Comparison of ENCODE assay signal across 14 cellular contexts in the genomic region with DNA sequence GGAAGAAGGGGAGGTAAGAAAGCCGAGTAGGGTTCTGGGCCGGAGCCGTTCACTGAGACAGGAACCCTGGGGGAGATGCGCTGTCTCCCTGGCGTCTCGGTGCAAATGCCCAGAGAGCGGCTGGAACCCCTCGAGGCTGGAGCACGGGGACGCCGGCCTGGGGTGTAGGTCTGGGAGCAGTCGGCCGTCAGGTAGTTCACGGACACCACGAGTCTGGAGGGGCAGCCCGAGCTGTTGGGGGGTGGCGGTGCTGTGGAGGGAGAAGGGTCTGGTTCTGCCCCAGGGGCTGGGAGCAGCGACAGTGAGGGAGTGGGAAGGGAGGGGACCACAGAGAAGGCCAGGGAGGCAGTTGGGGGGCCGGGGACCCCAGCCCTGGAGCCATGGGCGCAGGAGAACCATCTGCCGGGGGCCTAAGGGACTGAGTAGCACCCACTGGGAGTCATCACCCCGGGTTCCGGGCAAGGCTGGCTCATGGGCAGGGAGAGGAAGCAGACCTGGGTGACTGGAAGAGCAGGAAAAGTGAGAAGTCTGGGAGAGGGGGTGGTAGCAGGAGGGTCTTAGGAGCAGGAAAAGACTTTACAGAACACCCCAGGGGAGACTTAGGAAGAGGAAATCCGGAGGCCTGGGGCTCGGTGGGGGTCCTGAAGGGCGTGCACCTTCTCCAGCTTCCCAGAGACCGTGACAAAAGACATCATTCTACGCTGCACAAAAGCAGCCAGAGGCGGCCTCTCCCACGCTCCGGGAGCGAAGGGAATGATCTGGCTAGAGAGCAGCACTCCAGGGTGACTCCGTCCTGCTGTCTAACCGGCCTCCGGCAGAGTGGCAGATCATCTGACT.
DNase-seq lines count a peak whose midpoint lies in the region; ATAC-seq and TF ChIP-seq lines count a peak whose summit lies in the region.
"Had no signal": no experiment of that assay in that cellular context is flagged by ENCODE, and none has a peak within 500 bp of the region (broad histone marks: within the 10 kb centered on the region; RNA-seq: fewer than 3 reads in every experiment).

No MANE protein-coding gene starts in this region.

- 0 out of 2 replicates have a peak, but pooled peaks cover 3% of the 10 kb centered on the region for H3K4me1 ChIP-seq in H9 (ENCODE audit: insufficient read depth, low read length)
- H3K4me1 ChIP-seq in iPS-15b (ENCODE audit: control insufficient read depth, insufficient read depth, low read length): peaks cover 10% of the 10 kb centered on the region

- no peak overlapping the region for H3T11ph ChIP-seq in H9 (ENCODE audit: low read length)

- H3K27ac Mint-ChIP-seq in H9 (peak overlapping the region in 1 of 3 experiments; percentile 80; a peak in 1 of 7 replicates), brain (peak overlapping the region in 4 of 5 experiments; percentile 56 to 95 (median 71)), progenitor cell of endocrine pancreas (peak overlapping the region; percentile 78)
- H3K27ac Mint-ChIP-seq: activated T-cell treated with anti-CD3 and anti-CD28 coated beads, Interleukin-2, amount 50 U/mL, for 72 hours had no signal

- no peak overlapping the region for H2BK12ac ChIP-seq in H9 (ENCODE audit: insufficient read length, low read depth, low read length)

- H3K14ac ChIP-seq in H9 (ENCODE audit: insufficient read depth, low read length): peak overlapping the region; percentile 58

- no peak overlapping the region for H4K8ac ChIP-seq in H9 (replicated peaks; ENCODE audit: insufficient read length, low read depth, low read length)

- ATAC-seq in GM21723 (IDR thresholded peaks at IDR 0.05; ENCODE audit: unreplicated experiment) (no peak), GM19324 (IDR thresholded peaks at IDR 0.05; ENCODE audit: low FRiP score, unreplicated experiment) (no peak)
- ATAC-seq: activated T-cell treated with anti-CD3 and anti-CD28 coated beads, Interleukin-2, amount 50 U/mL, for 72 hours had no signal

- H2BK20ac ChIP-seq in H9 (ENCODE audit: low read depth, low read length, poor library complexity, severe bottlenecking): no peak overlapping the region

- no peak overlapping the region for H2AFZ ChIP-seq in H9 (ENCODE audit: low read length)

- no peaks in the 10 kb centered on the region for H3K79me1 ChIP-seq in H9 (ENCODE audit: insufficient read depth, low read depth, low read length, poor library complexity, severe bottlenecking)

- no peak overlapping the region for H4K5ac ChIP-seq in H9 (ENCODE audit: insufficient read length, low read depth, low read length)

- H3K23me2 ChIP-seq in H9 (ENCODE audit: insufficient read length, low read depth, low read length, poor library complexity, severe bottlenecking): peaks cover 13% of the 10 kb centered on the region

- H3K4me2 ChIP-seq in H9 (ENCODE audit: insufficient read depth, insufficient read length, low read length): peak overlapping the region; percentile 56

- H3K36me3 Mint-ChIP-seq in H9 (ENCODE audit: insufficient read depth in 1 of 3, low read depth in 3 of 3) (no peaks in the 10 kb centered on the region; a peak in 1 of 7 replicates), brain (peaks cover 13% of the 10 kb centered on the region), progenitor cell of endocrine pancreas (ENCODE audit: insufficient read depth) (no peaks in the 10 kb centered on the region)

- H3K27ac ChIP-seq in H9 (ENCODE audit: insufficient read length, low read depth, low read length): no peak overlapping the region
- H3K27ac ChIP-seq: C4-2B had no signal

- H3K4me3 ChIP-seq in iPS-15b (ENCODE audit: low read depth, low read length): peak overlapping the region; percentile 61
- H3K4me3 ChIP-seq: skin epidermis had no signal

- WGBS in H9 (ENCODE audit: extremely low coverage, insufficient read length, low lambda C conversion rate): no CpG with 5 or more reads among the region's 35 CpGs

- H2AK5ac ChIP-seq in H9 (ENCODE audit: insufficient read length, low read length): no peak overlapping the region

- H2BK5ac ChIP-seq in H9 (ENCODE audit: insufficient read length, low read length): no peak overlapping the region

- TF ChIP-seq CTCF in H9 (conservative IDR thresholded peaks at IDR 0.05) (no peak), brain (conservative IDR thresholded peaks at IDR 0.05) (no peak), progenitor cell of endocrine pancreas (IDR thresholded peaks at IDR 0.05; ENCODE audit: unreplicated experiment) (no peak)

- DNase-seq in H9: peak; percentile 50
- peak; percentile 12 for DNase-seq in progenitor cell of endocrine pancreas (ENCODE audit: low spot score, unreplicated experiment)
- no peak for DNase-seq in activated effector memory CD4-positive, alpha-beta T cell treated with anti-CD3 and anti-CD28 coated beads, Interleukin-2, amount 50 U/mL, for 16 hours
- DNase-seq in NCI-H1105 treated with DMSO at 0.1 percent for 48 hours (lab: John Stamatoyannopoulos, UW): no peak
- DNase-seq: activated T-cell treated with anti-CD3 and anti-CD28 coated beads, Interleukin-2, amount 50 U/mL, for 72 hours; GDM1; KBM-7; NCI-H1930 had no signal

- peak overlapping the region; percentile 63 to 81 for H3K4me3 Mint-ChIP-seq in H9
- peak overlapping the region; percentile 84 to 88 (median 86) for H3K4me3 Mint-ChIP-seq in brain
- peak overlapping the region; percentile 71 for H3K4me3 Mint-ChIP-seq in progenitor cell of endocrine pancreas (ENCODE audit: low read depth)
- H3K4me3 Mint-ChIP-seq: activated T-cell treated with anti-CD3 and anti-CD28 coated beads, Interleukin-2, amount 50 U/mL, for 72 hours had no signal

- H3K56ac ChIP-seq in H9 (ENCODE audit: insufficient read length, low read depth, low read length): no peak overlapping the region

- peaks cover 84% of the 10 kb centered on the region for H3K27me3 Mint-ChIP-seq in H9 (ENCODE audit: low read depth)
- H3K27me3 Mint-ChIP-seq in brain: peaks cover 24% of the 10 kb centered on the region
- peaks cover 82% of the 10 kb centered on the region for H3K27me3 Mint-ChIP-seq in progenitor cell of endocrine pancreas

- peak overlapping the region; percentile 73 for H4K91ac ChIP-seq in H9 (ENCODE audit: insufficient read length, low read depth, low read length)

- H4K20me1 ChIP-seq in H9 (ENCODE audit: control insufficient read depth, insufficient read depth, insufficient read length): no peaks in the 10 kb centered on the region

- no peaks in the 10 kb centered on the region for H3K9me3 ChIP-seq in H9 (ENCODE audit: control insufficient read depth, low read depth, low read length)
- no peaks in the 10 kb centered on the region for H3K9me3 ChIP-seq in iPS-15b (ENCODE audit: control insufficient read depth, insufficient read depth, low read length)

- H3K9me3 Mint-ChIP-seq in H9 (peaks cover 0 to 2% of the 10 kb centered on the region in 2 experiments; a peak in 2 of 5 replicates), brain (peaks cover 16 to 32% (median 20%) of the 10 kb centered on the region in 5 experiments), progenitor cell of endocrine pancreas (ENCODE audit: low read depth) (no peaks in the 10 kb centered on the region)

- H3K18ac ChIP-seq in H9 (ENCODE audit: insufficient read length, low read depth, low read length): peak overlapping the region; percentile 67

- no peak overlapping the region for H3K23ac ChIP-seq in H9 (ENCODE audit: insufficient read length, low read depth, low read length)

- no peaks in the 10 kb centered on the region for H3K36me3 ChIP-seq in iPS-15b (ENCODE audit: control insufficient read depth, insufficient read depth, low read length)

- H3K27me3 ChIP-seq in H9 (ENCODE audit: insufficient read depth, low read length): peaks cover 3% of the 10 kb centered on the region; the same call in 1 of the 2 replicates
- H3K27me3 ChIP-seq in iPS-15b (ENCODE audit: control insufficient read depth, insufficient read depth, low read length): peaks cover 17% of the 10 kb centered on the region

- H3K9ac ChIP-seq in H9 (ENCODE audit: extremely low read depth, insufficient read length, low read length): peak overlapping the region; percentile 30
- H3K9ac ChIP-seq in iPS-15b (ENCODE audit: low read depth, low read length): peak overlapping the region; percentile 71

- no peaks in the 10 kb centered on the region for H3K79me2 ChIP-seq in H9 (ENCODE audit: insufficient read depth, low read length)

- H3K4me1 Mint-ChIP-seq in H9 (peaks cover 24 to 28% of the 10 kb centered on the region in 2 experiments), brain (peaks cover 63% of the 10 kb centered on the region), progenitor cell of endocrine pancreas (ENCODE audit: low read depth) (peaks cover 13% of the 10 kb centered on the region)

- no peak overlapping the region for H3K4ac ChIP-seq in H9 (ENCODE audit: low read depth, low read length)

- no peak overlapping the region for H2BK15ac ChIP-seq in H9 (ENCODE audit: low read depth, low read length)

- no peak overlapping the region for H2BK120ac ChIP-seq in H9 (ENCODE audit: low read depth, low read length, poor library complexity, severe bottlenecking)

Comparison
In these comparisons a context has a peak if more than half of its experiments do, and no peak if none do; other contexts are left out.
1. DNase-seq: peak in H9 (single experiment) and progenitor cell of endocrine pancreas (single experiment); none in activated effector memory CD4-positive, alpha-beta T cell treated with anti-CD3 and anti-CD28 coated beads, Interleukin-2, amount 50 U/mL, for 16 hours (single experiment) and NCI-H1105 treated with DMSO at 0.1 percent for 48 hours (single experiment).
2. Peak in every context shown above with its lines, with median percentiles within 50 percentile points of each other: H3K4me3 Mint-ChIP-seq.